ENCODE assay signal across 1 cellular context in the genomic region with DNA sequence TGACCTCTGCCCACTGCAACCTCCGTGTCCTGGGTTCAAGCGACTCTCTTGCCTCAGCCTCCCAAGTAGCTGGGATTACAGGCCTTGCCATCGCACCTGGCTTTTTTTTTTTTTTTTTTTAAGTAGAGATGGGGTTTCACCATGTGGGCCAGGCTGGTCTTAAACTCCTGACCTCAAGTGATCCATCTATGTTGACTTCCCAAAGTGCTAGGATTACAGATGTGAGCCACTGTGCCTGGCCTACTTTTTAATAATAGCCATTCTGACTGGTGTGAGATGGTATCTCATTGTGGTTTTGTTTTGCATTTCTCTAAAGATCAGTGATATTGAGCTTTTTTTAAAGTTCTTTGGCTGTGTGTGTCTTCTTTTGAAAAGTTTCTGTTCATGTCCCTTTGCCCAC. TPM values are rescaled to one million over a fixed set of nuclear protein-coding genes. Genes with fewer than 3 reads are reported as not detected.
"Had no signal": no experiment of that assay in that cellular context is flagged by ENCODE, and none has a peak within 500 bp of the region (broad histone marks: within the 10 kb centered on the region; RNA-seq: fewer than 3 reads in every experiment).

No MANE protein-coding gene starts in this region.

RNA-seq across cellular contexts. Expression of a gene that starts 10.6 kb away (rescaled TPM):
- polyA plus RNA-seq: naive thymus-derived CD4-positive, alpha-beta T cell had no signal
